In genomic region chr12:55848487-55849224, GRCh38 we compare ENCODE assay signal across 10 cellular contexts. TPM values are rescaled to one million over a fixed set of nuclear protein-coding genes. Genes with fewer than 3 reads are reported as not detected.
DNase-seq lines count a peak whose midpoint lies in the region; ATAC-seq, FAIRE-seq and TF ChIP-seq lines count a peak whose summit lies in the region.
"Not testable (repeated sequence)": the region's sequence is repeated elsewhere in the genome, so short reads cannot be mapped to it uniquely, and the experiment has no call there.
"Had no signal": no experiment of that assay in that cellular context is flagged by ENCODE, and none has a peak within 500 bp of the region (broad histone marks: within the 10 kb centered on the region; RNA-seq: fewer than 3 reads in every experiment).

No MANE protein-coding gene starts in this region.

- H3K27ac ChIP-seq in colonic mucosa (peak overlapping the region; percentile 58), right lobe of liver (peak overlapping the region; percentile 58 to 67 (median 61)), pancreas (peak overlapping the region in 3 of 4 donors; percentile 22 to 63 (median 61)), aorta (ENCODE audit: low read depth in 1 of 2, low read length in 2 of 2) (peak overlapping the region; percentile 92 to 100)

- not testable (repeated sequence) for ATAC-seq in activated T-helper 17 cell treated with anti-CD3 and anti-CD28 coated beads, Interleukin-2, amount 50 U/mL, for 72 hours (replicated peaks); aorta (ENCODE audit: low FRiP score)
- peak; percentile 6 for ATAC-seq in Right ventricle myocardium inferior
- peak in 3 of 4 donors; percentile 19 to 28 (median 27) for ATAC-seq in right lobe of liver
- peak in 3 of 4 donors; percentile 20 to 44 (median 24) for ATAC-seq in pancreas

- not testable (repeated sequence) for TF ChIP-seq CTCF in HFF-Myc (IDR thresholded peaks at IDR 0.05; ENCODE audit: low read depth, low read length, missing control alignments); colonic mucosa (IDR thresholded peaks at IDR 0.05); right lobe of liver (IDR thresholded peaks at IDR 0.05); pancreas (IDR thresholded peaks at IDR 0.05)

- H3K4me1 Mint-ChIP-seq in activated T-helper 17 cell treated with anti-CD3 and anti-CD28 coated beads, Interleukin-2, amount 50 U/mL, for 72 hours = not testable (repeated sequence)
- peaks cover 17% of the 10 kb centered on the region for H3K4me1 Mint-ChIP-seq in stimulated activated naive CD8-positive, alpha-beta T cell treated with anti-CD3 and anti-CD28 coated beads, Interleukin-15, Interleukin-2, amounts not matched to agents 100 ng/mL and 50 ng/mL, for 24 hours (ENCODE audit: low read depth)

- not testable (repeated sequence) for H3K9me3 Mint-ChIP-seq in activated T-helper 17 cell treated with anti-CD3 and anti-CD28 coated beads, Interleukin-2, amount 50 U/mL, for 72 hours; stimulated activated naive CD8-positive, alpha-beta T cell treated with anti-CD3 and anti-CD28 coated beads, Interleukin-15, Interleukin-2, amounts not matched to agents 100 ng/mL and 50 ng/mL, for 24 hours

- DNase-seq in HFF-Myc (ENCODE audit: extremely low read depth, low read depth); colonic mucosa; Right ventricle myocardium inferior (ENCODE audit: missing footprints); right lobe of liver; pancreas: not testable (repeated sequence)
- DNase-seq in aorta = peak in 1 of 2 donors; percentile 55

- H3K9ac ChIP-seq in colonic mucosa (ENCODE audit: low read depth in 2 of 2, low read length in 2 of 2) = peak overlapping the region in 1 of 2 donors; percentile 35

- H3K36me3 ChIP-seq in colonic mucosa; right lobe of liver; pancreas; aorta (ENCODE audit: control insufficient read depth in 1 of 2, insufficient read depth in 2 of 2, low read length in 1 of 2): not testable (repeated sequence)

- not testable (repeated sequence) for H3K27me3 ChIP-seq in colonic mucosa; right lobe of liver; pancreas; aorta (ENCODE audit: control insufficient read depth in 1 of 2, insufficient read depth in 2 of 2, low read length in 1 of 2)

- not testable (repeated sequence) for H3K4me1 ChIP-seq in colonic mucosa; right lobe of liver; pancreas; aorta (ENCODE audit: control insufficient read depth in 1 of 2, insufficient read depth in 2 of 2, low read length in 2 of 2)

- intact Hi-C loops in colonic mucosa (cut with DNase I); right lobe of liver (cut with DNase I); pancreas (cut with DNase I): not testable (repeated sequence)
- intact Hi-C loops in Right ventricle myocardium inferior (cut with DNase I) (loop anchor here (2.0 kb wide), 1 partner anchor 78 kb away; the partner anchor contains the start of gene PYM1), aorta (cut with DNase I) (loop anchor here in 1 of 2 donors (1.0 to 5.0 kb wide), 2 partner anchors 19 to 79 kb away; partner anchors contain the start of genes DNAJC14 and PYM1)

- FAIRE-seq in pancreas (lab: Jason Lieb, UNC) = not testable (repeated sequence)

- TF ChIP-seq POLR2A in right lobe of liver (IDR thresholded peaks at IDR 0.05) = not testable (repeated sequence)

- WGBS in right lobe of liver (ENCODE audit: insufficient coverage, low coverage, low lambda C conversion rate, missing lambda C conversion rate) = 68% methylated on average over 13 of the region's 17 CpGs
- 71 to 76% methylated on average over 17 of the region's 17 CpGs for whole genome bisulfite sequencing in pancreas, 2 donors
- WGBS in aorta, 2 donors = 61 to 64% methylated on average over 17 of the region's 17 CpGs

- H3K36me3 Mint-ChIP-seq in activated T-helper 17 cell treated with anti-CD3 and anti-CD28 coated beads, Interleukin-2, amount 50 U/mL, for 72 hours (ENCODE audit: low read depth); stimulated activated naive CD8-positive, alpha-beta T cell treated with anti-CD3 and anti-CD28 coated beads, Interleukin-15, Interleukin-2, amounts not matched to agents 100 ng/mL and 50 ng/mL, for 24 hours (ENCODE audit: low read depth): not testable (repeated sequence)

- peak overlapping the region; percentile 25 for H3K27ac Mint-ChIP-seq in activated T-helper 17 cell treated with anti-CD3 and anti-CD28 coated beads, Interleukin-2, amount 50 U/mL, for 72 hours
- peak overlapping the region; percentile 8 for H3K27ac Mint-ChIP-seq in stimulated activated naive CD8-positive, alpha-beta T cell treated with anti-CD3 and anti-CD28 coated beads, Interleukin-15, Interleukin-2, amounts not matched to agents 100 ng/mL and 50 ng/mL, for 24 hours

- not testable (repeated sequence) for H3K9me3 ChIP-seq in colonic mucosa; right lobe of liver; pancreas; aorta (ENCODE audit: control insufficient read depth, low read length)

- peak overlapping the region; percentile 35 for H3K4me3 ChIP-seq in HFF-Myc (replicated peaks; ENCODE audit: low read depth, low read length)
- not testable (repeated sequence) for H3K4me3 ChIP-seq in colonic mucosa; right lobe of liver; pancreas; aorta (ENCODE audit: low read length in 2 of 2)

- H3K27me3 Mint-ChIP-seq in activated T-helper 17 cell treated with anti-CD3 and anti-CD28 coated beads, Interleukin-2, amount 50 U/mL, for 72 hours = peaks cover 14% of the 10 kb centered on the region
- not testable (repeated sequence) for H3K27me3 Mint-ChIP-seq in stimulated activated naive CD8-positive, alpha-beta T cell treated with anti-CD3 and anti-CD28 coated beads, Interleukin-15, Interleukin-2, amounts not matched to agents 100 ng/mL and 50 ng/mL, for 24 hours

- H3K4me3 Mint-ChIP-seq in activated T-helper 17 cell treated with anti-CD3 and anti-CD28 coated beads, Interleukin-2, amount 50 U/mL, for 72 hours; stimulated activated naive CD8-positive, alpha-beta T cell treated with anti-CD3 and anti-CD28 coated beads, Interleukin-15, Interleukin-2, amounts not matched to agents 100 ng/mL and 50 ng/mL, for 24 hours: not testable (repeated sequence)

RNA-seq across cellular contexts. Expression of gene MMP19, which starts 5.9 kb away (rescaled TPM):
- not detected for total RNA-seq in activated T-helper 17 cell treated with anti-CD3 and anti-CD28 coated beads, Interleukin-2, amount 50 U/mL, for 72 hours
- total RNA-seq in colonic mucosa (1 to 10 TPM; 2.1 to 2.7 TPM), Right ventricle myocardium inferior (2.9 TPM), right lobe of liver (1 to 10 TPM; 1.3 to 5.0 (median 1.9) TPM), pancreas (1 to 10 TPM in 4 of 6 donors, under 1 TPM in 2; 0.63 to 6.8 (median 1.8) TPM), aorta (100 to 1,000 TPM in 1 of 2 donors, 10 to 100 TPM in 1; 26.4 to 144 TPM)
- polyA plus RNA-seq in pancreas (1 to 10 TPM; 4.3 to 7.5 TPM), aorta (10 to 100 TPM in 1 of 2 donors, 1 to 10 TPM in 1; 8.9 to 94.4 TPM)
- total RNA-seq: activated CD4-positive, alpha-beta T cell treated with anti-CD3 and anti-CD28 coated beads for 36 hours; cardiac muscle cell had no signal

RNA-seq across cellular contexts. Expression of gene DNAJC14, which starts 19.3 kb away (rescaled TPM):
- total RNA-seq in activated T-helper 17 cell treated with anti-CD3 and anti-CD28 coated beads, Interleukin-2, amount 50 U/mL, for 72 hours = 10 to 100 TPM; 30.7 to 33.0 TPM
- total RNA-seq in colonic mucosa (10 to 100 TPM; 24.6 to 24.7 TPM), Right ventricle myocardium inferior (18.3 TPM), right lobe of liver (10 to 100 TPM; 11.8 to 17.2 (median 13.1) TPM), pancreas (10 to 100 TPM in 5 of 6 donors, 1 to 10 TPM in 1; 8.7 to 20.2 (median 12.5) TPM), aorta (10 to 100 TPM; 22.6 to 24.6 TPM)
- polyA plus RNA-seq in pancreas (10 to 100 TPM in 1 of 2 donors, 1 to 10 TPM in 1; 7.8 to 13.8 TPM), aorta (10 to 100 TPM; 11.9 to 12.3 TPM)

RNA-seq across cellular contexts. Expression of gene ORMDL2, which starts 30.8 kb away (rescaled TPM):
- total RNA-seq in activated T-helper 17 cell treated with anti-CD3 and anti-CD28 coated beads, Interleukin-2, amount 50 U/mL, for 72 hours = 10 to 100 TPM; 26.5 to 40.2 TPM
- total RNA-seq in colonic mucosa (10 to 100 TPM; 59.3 to 93.3 TPM), Right ventricle myocardium inferior (17.3 TPM), right lobe of liver (10 to 100 TPM; 20.2 to 35.4 (median 24.9) TPM), pancreas (10 to 100 TPM in 5 of 6 donors, 1 to 10 TPM in 1; 8.6 to 28.8 (median 16.8) TPM), aorta (10 to 100 TPM; 23.6 to 34.6 TPM)
- polyA plus RNA-seq in pancreas (10 to 100 TPM; 21.2 to 33.3 TPM), aorta (10 to 100 TPM; 32.5 to 37.4 TPM)

RNA-seq across cellular contexts. Expression of gene SARNP, which starts 31.1 kb away (rescaled TPM):
- 100 to 1,000 TPM in 1 of 2 donors, 10 to 100 TPM in 1; 63.6 to 103 TPM for total RNA-seq in activated T-helper 17 cell treated with anti-CD3 and anti-CD28 coated beads, Interleukin-2, amount 50 U/mL, for 72 hours
- 10 to 100 TPM; 52.3 to 53.0 TPM for total RNA-seq in colonic mucosa
- total RNA-seq in Right ventricle myocardium inferior = 50.2 TPM
- 10 to 100 TPM; 11.3 to 22.3 (median 17.0) TPM for total RNA-seq in right lobe of liver
- total RNA-seq in pancreas = 10 to 100 TPM; 12.3 to 22.6 (median 16.0) TPM
- polyA plus RNA-seq in pancreas = 10 to 100 TPM; 34.1 to 47.9 TPM
- 10 to 100 TPM; 48.3 to 51.8 TPM for total RNA-seq in aorta
- polyA plus RNA-seq in aorta = 100 to 1,000 TPM in 1 of 2 donors, 10 to 100 TPM in 1; 88.9 to 123 TPM
